Comparison of ENCODE assay signal across 8 cellular contexts in genomic region chr4:1869530-1870327, GRCh38. TPM values are rescaled to one million over a fixed set of nuclear protein-coding genes. Genes with fewer than 3 reads are reported as not detected.
DNase-seq lines count a peak whose midpoint lies in the region; ATAC-seq and TF ChIP-seq lines count a peak whose summit lies in the region.

No MANE protein-coding gene starts in this region.

- H3K9me3 ChIP-seq in stomach smooth muscle (ENCODE audit: control insufficient read depth in 2 of 2, low read length in 2 of 2), result no peaks in the 10 kb centered on the region

- ATAC-seq in GM18517 (IDR thresholded peaks at IDR 0.05; ENCODE audit: unreplicated experiment) (peak; percentile 15), HG02642 (IDR thresholded peaks at IDR 0.05; ENCODE audit: poor library complexity, unreplicated experiment) (peak; percentile 1), WTC11 (peak; percentile 14), HG03280 (IDR thresholded peaks at IDR 0.05; ENCODE audit: unreplicated experiment) (no peak)

- H3K27ac ChIP-seq in stomach smooth muscle (ENCODE audit: low read length), result peak overlapping the region; percentile 80

- peak overlapping the region; percentile 95 for H3K27ac Mint-ChIP-seq in WTC11

- no peaks in the 10 kb centered on the region for H3K36me3 ChIP-seq in stomach smooth muscle (ENCODE audit: control insufficient read depth in 2 of 2, insufficient read depth in 2 of 2, low read length in 2 of 2)

- in situ Hi-C loops in G401 (cut with HindIII; ENCODE audit: low sequenced_read_pairs), result no loop called here

- peaks cover 33% of the 10 kb centered on the region for H3K4me1 Mint-ChIP-seq in WTC11

- CTCF ChIA-PET in WTC11 (lab: Charles Lee), result interaction anchor here (0.6 to 2.0 kb wide), 3 partner anchors 41 to 264 kb away, joined by 3 to 8 read pairs (median 3); no protein-coding TSS in a partner anchor

- peaks cover 11 to 13% of the 10 kb centered on the region in 2 donors for H3K27me3 ChIP-seq in stomach smooth muscle (ENCODE audit: control insufficient read depth in 1 of 2, insufficient read depth in 2 of 2, low read length in 2 of 2)

- POLR2A ChIA-PET in WTC11 (lab: Charles Lee), result interaction anchor here (1.0 kb wide), 1 partner anchor 14 kb away, joined by 3 read pairs; no protein-coding TSS in a partner anchor

- no peak for DNase-seq in WTC11 (ENCODE audit: low spot score)
- no peak for DNase-seq in G401 (ENCODE audit: low spot score)
- no peak for DNase-seq in DMS53 treated with DMSO at 0.1 percent for 48 hours (lab: John Stamatoyannopoulos, UW; ENCODE audit: unreplicated experiment)

- H3K36me3 Mint-ChIP-seq in WTC11, result no peaks in the 10 kb centered on the region

- H3K9ac ChIP-seq in stomach smooth muscle (ENCODE audit: low read length in 2 of 2), result peak overlapping the region; percentile 76 to 81

- peak overlapping the region; percentile 82 for H3K4me3 Mint-ChIP-seq in WTC11

- peak overlapping the region; percentile 53 for H3K4me3 ChIP-seq in iPS-11a (ENCODE audit: low read depth, low read length)
- peak overlapping the region; percentile 66 to 78 for H3K4me3 ChIP-seq in stomach smooth muscle (ENCODE audit: low read length in 2 of 2)

- H3K9me3 Mint-ChIP-seq in WTC11, result no peaks in the 10 kb centered on the region

- peaks cover 58% of the 10 kb centered on the region for H3K27me3 Mint-ChIP-seq in WTC11 (ENCODE audit: low read depth)

- TF ChIP-seq CTCF in WTC11 (IDR thresholded peaks at IDR 0.05), result no peak

- H3K4me1 ChIP-seq in stomach smooth muscle (ENCODE audit: control insufficient read depth, insufficient read depth, low read length), result peaks cover 17% of the 10 kb centered on the region

TF ChIP-seq in WTC11, 78 proteins besides CTCF, POLR2A, EP300 and RAD21:
- TF ChIP-seq RELA (CRISPR knock-in tag; IDR thresholded peaks at IDR 0.05; ENCODE audit: borderline replicate concordance) (no peak), ZNF121 (CRISPR knock-in tag; IDR thresholded peaks at IDR 0.05) (peak; percentile 92; the same call in 1 of the 2 replicates), PREB (CRISPR knock-in tag; IDR thresholded peaks at IDR 0.05; ENCODE audit: borderline replicate concordance) (no peak), CBFB (CRISPR knock-in tag; IDR thresholded peaks at IDR 0.05; ENCODE audit: low read depth) (no peak), STAT6 (CRISPR knock-in tag; conservative IDR thresholded peaks at IDR 0.05; ENCODE audit: low read depth) (no peak)
TF ChIP-seq in WTC11: peak in this region for 1.

RNA-seq across cellular contexts. Expression of gene NSD2, which starts 1.5 kb away (rescaled TPM):
- total RNA-seq in WTC11 (2021), result 113 to 128 TPM (median 119 TPM) in 3 replicates
- 44.4 and 86.9 TPM in 2 replicates for total RNA-seq in G401 (2014; rRNA removed; shearing (Covaris generic))

RNA-seq across cellular contexts. Expression of gene LETM1, which starts 13.8 kb away (rescaled TPM):
- 45.0 to 66.7 TPM (median 47.7 TPM) in 3 replicates for total RNA-seq in WTC11 (2021)
- total RNA-seq in G401 (2014; rRNA removed; shearing (Covaris generic)), result 67.5 and 83.2 TPM in 2 replicates
